9 cellular contexts compared by ENCODE assay signal in genomic region chr10:132420469-132421376, GRCh38. TPM values are rescaled to one million over a fixed set of nuclear protein-coding genes. Genes with fewer than 3 reads are reported as not detected.
DNase-seq lines count a peak whose midpoint lies in the region; ATAC-seq and TF ChIP-seq lines count a peak whose summit lies in the region.
"Had no signal": no experiment of that assay in that cellular context is flagged by ENCODE, and none has a peak within 500 bp of the region (broad histone marks: within the 10 kb centered on the region; RNA-seq: fewer than 3 reads in every experiment).

No MANE protein-coding gene starts in this region.

- H3K4me1 ChIP-seq in mucosa of rectum (ENCODE audit: control insufficient read depth in 2 of 2, insufficient read depth in 2 of 2, low read length in 2 of 2) = peaks cover 55 to 65% of the 10 kb centered on the region in 2 donors

- H3K36me3 Mint-ChIP-seq in activated T-helper 17 cell treated with anti-CD3 and anti-CD28 coated beads, Interleukin-2, amount 50 U/mL, for 72 hours (ENCODE audit: low read depth) = no peaks in the 10 kb centered on the region

- peak overlapping the region in 1 of 2 donors; percentile 38 for H3K4me3 ChIP-seq in mucosa of rectum (ENCODE audit: low read length in 2 of 2)

- H3K27ac ChIP-seq in mucosa of rectum (ENCODE audit: low read depth in 2 of 2, low read length in 2 of 2) = peak overlapping the region; percentile 96 to 98

- H3K27me3 ChIP-seq in mucosa of rectum (ENCODE audit: control insufficient read depth in 2 of 2, insufficient read depth in 2 of 2, low read length in 2 of 2) = no peaks in the 10 kb centered on the region

- peak; percentile 84 for DNase-seq in HK-2 (ENCODE audit: unreplicated experiment)
- DNase-seq in NCI-H2081 treated with DMSO at 0.1 percent for 48 hours (lab: John Stamatoyannopoulos, UW) = no peak
- no peak for DNase-seq in H4 (ENCODE audit: low spot score)
- no peak for DNase-seq in anterior cingulate cortex (lab: John Stamatoyannopoulos, UW)

- TF ChIP-seq POLR2A in GM18505 (IDR thresholded peaks at IDR 0.05; ENCODE audit: borderline replicate concordance, extremely low read depth, insufficient read depth, insufficient read length) = no peak

- H3K27ac Mint-ChIP-seq in activated T-helper 17 cell treated with anti-CD3 and anti-CD28 coated beads, Interleukin-2, amount 50 U/mL, for 72 hours = no peak overlapping the region

- H3K36me3 ChIP-seq in mucosa of rectum (ENCODE audit: control insufficient read depth in 2 of 2, insufficient read depth in 2 of 2, low read length in 2 of 2) = peaks cover 1 to 2% of the 10 kb centered on the region in 2 donors

- H3K4me1 Mint-ChIP-seq in activated T-helper 17 cell treated with anti-CD3 and anti-CD28 coated beads, Interleukin-2, amount 50 U/mL, for 72 hours = no peaks in the 10 kb centered on the region

- no peaks in the 10 kb centered on the region for H3K9me3 ChIP-seq in mucosa of rectum (ENCODE audit: control insufficient read depth in 2 of 2, low read length in 2 of 2)

- no peaks in the 10 kb centered on the region for H3K9me3 Mint-ChIP-seq in activated T-helper 17 cell treated with anti-CD3 and anti-CD28 coated beads, Interleukin-2, amount 50 U/mL, for 72 hours
- H3K9me3 Mint-ChIP-seq: stimulated activated naive CD8-positive, alpha-beta T cell treated with anti-CD3 and anti-CD28 coated beads, Interleukin-15, Interleukin-2, amounts not matched to agents 100 ng/mL and 50 ng/mL, for 24 hours had no signal

- H3K27me3 Mint-ChIP-seq in activated T-helper 17 cell treated with anti-CD3 and anti-CD28 coated beads, Interleukin-2, amount 50 U/mL, for 72 hours = no peaks in the 10 kb centered on the region
- H3K27me3 Mint-ChIP-seq: stimulated activated naive CD8-positive, alpha-beta T cell treated with anti-CD3 and anti-CD28 coated beads, Interleukin-15, Interleukin-2, amounts not matched to agents 100 ng/mL and 50 ng/mL, for 24 hours had no signal

- ATAC-seq in GM18505 (IDR thresholded peaks at IDR 0.05; ENCODE audit: unreplicated experiment) (peak; percentile 19), HG02610 (IDR thresholded peaks at IDR 0.05; ENCODE audit: unreplicated experiment) (no peak)
- ATAC-seq in activated T-helper 17 cell treated with anti-CD3 and anti-CD28 coated beads, Interleukin-2, amount 50 U/mL, for 72 hours (replicated peaks) = peak; percentile 62

- H3K9ac ChIP-seq in mucosa of rectum (ENCODE audit: low read depth in 1 of 2, low read length in 2 of 2) = peak overlapping the region; percentile 60 to 87

- H3K4me3 Mint-ChIP-seq in activated T-helper 17 cell treated with anti-CD3 and anti-CD28 coated beads, Interleukin-2, amount 50 U/mL, for 72 hours = no peak overlapping the region
- H3K4me3 Mint-ChIP-seq: stimulated activated naive CD8-positive, alpha-beta T cell treated with anti-CD3 and anti-CD28 coated beads, Interleukin-15, Interleukin-2, amounts not matched to agents 100 ng/mL and 50 ng/mL, for 24 hours had no signal

RNA-seq across cellular contexts. Expression of gene PWWP2B, which starts 23.7 kb away (rescaled TPM):
- 1 to 10 TPM; 1.5 to 3.1 TPM for total RNA-seq in activated T-helper 17 cell treated with anti-CD3 and anti-CD28 coated beads, Interleukin-2, amount 50 U/mL, for 72 hours
- 2.2 and 6.2 TPM in 2 replicates for total RNA-seq in H4 (2014; rRNA removed; shearing (Covaris generic))
